In the genomic region with DNA sequence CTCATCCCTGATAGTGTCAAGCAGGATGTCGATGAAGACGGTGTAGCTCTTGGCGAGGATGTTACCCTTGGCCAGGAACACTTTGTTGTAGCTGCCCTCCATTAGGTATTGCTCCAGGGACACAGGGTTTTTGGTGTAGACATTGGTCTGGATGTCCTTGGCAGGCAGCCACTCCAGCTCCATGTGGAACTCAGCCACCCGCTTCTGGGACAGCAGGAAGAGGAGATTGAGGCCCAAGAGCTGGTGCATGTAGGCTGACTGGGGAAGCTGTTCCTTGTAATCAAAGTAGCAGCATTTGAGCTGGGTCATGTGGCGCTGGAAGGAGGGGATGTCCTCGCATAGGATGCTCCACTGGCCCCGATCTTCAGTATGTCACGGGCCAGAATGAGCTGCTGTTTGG, we compare ENCODE assay signal across 20 cellular contexts. TPM values are rescaled to one million over a fixed set of nuclear protein-coding genes. Genes with fewer than 3 reads are reported as not detected.
DNase-seq lines count a peak whose midpoint lies in the region; ATAC-seq, FAIRE-seq and TF ChIP-seq lines count a peak whose summit lies in the region.
"Had no signal": no experiment of that assay in that cellular context is flagged by ENCODE, and none has a peak within 500 bp of the region (broad histone marks: within the 10 kb centered on the region; RNA-seq: fewer than 3 reads in every experiment).

No MANE protein-coding gene starts in this region.

- H3K9me3 ChIP-seq in heart left ventricle (no peaks in the 10 kb centered on the region), neutrophil (no peaks in the 10 kb centered on the region), aorta (ENCODE audit: control insufficient read depth, low read length) (no peaks in the 10 kb centered on the region)

- DNase-seq in Right ventricle myocardium inferior (ENCODE audit: missing footprints): peak; percentile 84
- no peak for DNase-seq in cardiac septum (ENCODE audit: low spot score)
- DNase-seq in heart left ventricle: peak in 2 of 5 donors; percentile 78 to 81
- peak; percentile 37 to 71 for DNase-seq in aorta
- DNase-seq in NCI-H2029 (lab: John Stamatoyannopoulos, UW): no peak
- DNase-seq in D341Med (ENCODE audit: low spot score): no peak
- no peak for DNase-seq in urothelium cell line (ENCODE audit: low spot score)
- DNase-seq: activated CD4-positive, alpha-beta T cell treated with anti-CD3 and anti-CD28 coated beads for 1 hour; activated CD8-positive, alpha-beta memory T cell treated with anti-CD3 and anti-CD28 coated beads, Interleukin-2, amount 50 U/mL, for 4 hours; activated naive CD4-positive, alpha-beta T cell; DMS53; foreskin fibroblast; NCI-H2171 treated with DMSO at 0.1 percent for 48 hours; NCI-H69; PC-3; T1000 had no signal

- H3K27ac ChIP-seq in heart left ventricle: peak overlapping the region in 8 of 12 donors; percentile 4 to 69 (median 47)
- peak overlapping the region; percentile 55 for H3K27ac ChIP-seq in neutrophil
- H3K27ac ChIP-seq in aorta (ENCODE audit: low read depth in 1 of 2, low read length in 2 of 2): no peak overlapping the region
- H3K27ac ChIP-seq: SK-N-MC had no signal

- FAIRE-seq in urothelium cell line (lab: Jason Lieb, UNC): no peak

- H3K27me3 ChIP-seq in heart left ventricle (no peaks in the 10 kb centered on the region), neutrophil (no peaks in the 10 kb centered on the region), aorta (ENCODE audit: control insufficient read depth in 1 of 2, insufficient read depth in 2 of 2, low read length in 1 of 2) (no peaks in the 10 kb centered on the region)

- intact Hi-C loops in Right ventricle myocardium inferior (cut with DNase I) (no loop called here), cardiac septum (cut with DNase I) (no loop called here), heart left ventricle (cut with DNase I) (no loop called here), aorta (cut with DNase I) (no loop called here)

- H3K4me3 ChIP-seq in heart left ventricle: no peak overlapping the region
- no peak overlapping the region for H3K4me3 ChIP-seq in neutrophil (ENCODE audit: low read depth in 1 of 2, low read length in 1 of 2)
- H3K4me3 ChIP-seq in aorta (ENCODE audit: low read length in 2 of 2): no peak overlapping the region
- H3K4me3 ChIP-seq: coronary artery, SK-N-MC had no signal

- ATAC-seq in Right ventricle myocardium inferior (peak; percentile 66), heart left ventricle (peak; percentile 34 to 67 (median 51)), aorta (ENCODE audit: low FRiP score) (no peak)
- ATAC-seq: PC-3; stimulated activated effector memory CD8-positive, alpha-beta T cell treated with anti-CD3 and anti-CD28 coated beads, Interleukin-12 subunit alpha, Interleukin-12 subunit beta, amount 100 ng/mL, for 72 hours had no signal

- 60 to 72% (median 66%) methylated on average over 7 to 8 of the region's 8 CpGs for WGBS in heart left ventricle, 4 donors
- WGBS in aorta, 2 donors: 83 to 85% methylated on average over 8 of the region's 8 CpGs

- H3K4me1 ChIP-seq in heart left ventricle (peaks cover 0 to 87% (median 34%) of the 10 kb centered on the region in 12 donors), neutrophil (ENCODE audit: control insufficient read depth in 1 of 2, insufficient read depth in 1 of 2, low read depth in 1 of 2, low read length in 1 of 2) (peaks cover 73 to 79% of the 10 kb centered on the region in 2 experiments), aorta (ENCODE audit: control insufficient read depth in 1 of 2, insufficient read depth in 2 of 2, low read length in 2 of 2) (peaks cover 0 to 4% of the 10 kb centered on the region in 2 donors)

- TF ChIP-seq CTCF in heart left ventricle (IDR thresholded peaks at IDR 0.05) (no peak), neutrophil (IDR thresholded peaks at IDR 0.05) (no peak)

- H3K36me3 ChIP-seq in heart left ventricle (no peaks in the 10 kb centered on the region), neutrophil (peaks cover 46% of the 10 kb centered on the region), aorta (ENCODE audit: control insufficient read depth in 1 of 2, insufficient read depth in 2 of 2, low read length in 1 of 2) (no peaks in the 10 kb centered on the region)

- no peak for TF ChIP-seq POLR2A in heart left ventricle (IDR thresholded peaks at IDR 0.05)

RNA-seq across cellular contexts. Expression of gene IL6R, which starts 9.5 kb away (rescaled TPM):
- total RNA-seq in Right ventricle myocardium inferior: 13.1 TPM
- 5.2 TPM for total RNA-seq in cardiac septum
- 10 to 100 TPM in 6 of 9 donors, 1 to 10 TPM in 3; 5.7 to 26.6 (median 13.1) TPM for total RNA-seq in heart left ventricle
- 1 to 10 TPM; 3.4 to 8.6 TPM for polyA plus RNA-seq in heart left ventricle
- 10 to 100 TPM; 16.5 to 18.2 TPM for total RNA-seq in aorta
- polyA plus RNA-seq in aorta: 1 to 10 TPM; 3.6 to 6.6 TPM

Comparison
In these comparisons a context has a peak if more than half of its experiments do, and no peak if none do; other contexts are left out.
1. DNase-seq: peak in Right ventricle myocardium inferior (single experiment) and aorta (2 of 2); none in cardiac septum (single experiment), NCI-H2029 (single experiment), D341Med (single experiment) and urothelium cell line (single experiment).
2. H3K27ac ChIP-seq: peak in heart left ventricle (8 of 12) and neutrophil (single experiment); none in aorta (0 of 2).